Comparison of ENCODE assay signal across 1 cellular context in genomic region chr11:124301482-124301881, GRCh38.
TF ChIP-seq lines count a peak whose summit lies in the region.

No MANE protein-coding gene starts in this region.

TF ChIP-seq in H1, 55 proteins besides CTCF, POLR2A, EP300 and RAD21:
- TF ChIP-seq BCL11A (IDR thresholded peaks at IDR 0.05; ENCODE audit: low read depth in 2 of 2, low read length in 2 of 2) (no peak), JUND (IDR thresholded peaks at IDR 0.05; ENCODE audit: low read length) (peak; percentile 71; the same call in 1 of the 2 replicates), CBX5 (IDR thresholded peaks at IDR 0.05; ENCODE audit: low read depth, low read length) (no peak), RNF2 (IDR thresholded peaks at IDR 0.05; ENCODE audit: borderline replicate concordance, low read depth, low read length, missing control alignments, poor library complexity, severe bottlenecking) (no peak)
